ENCODE assay signal across 19 cellular contexts in the genomic region with DNA sequence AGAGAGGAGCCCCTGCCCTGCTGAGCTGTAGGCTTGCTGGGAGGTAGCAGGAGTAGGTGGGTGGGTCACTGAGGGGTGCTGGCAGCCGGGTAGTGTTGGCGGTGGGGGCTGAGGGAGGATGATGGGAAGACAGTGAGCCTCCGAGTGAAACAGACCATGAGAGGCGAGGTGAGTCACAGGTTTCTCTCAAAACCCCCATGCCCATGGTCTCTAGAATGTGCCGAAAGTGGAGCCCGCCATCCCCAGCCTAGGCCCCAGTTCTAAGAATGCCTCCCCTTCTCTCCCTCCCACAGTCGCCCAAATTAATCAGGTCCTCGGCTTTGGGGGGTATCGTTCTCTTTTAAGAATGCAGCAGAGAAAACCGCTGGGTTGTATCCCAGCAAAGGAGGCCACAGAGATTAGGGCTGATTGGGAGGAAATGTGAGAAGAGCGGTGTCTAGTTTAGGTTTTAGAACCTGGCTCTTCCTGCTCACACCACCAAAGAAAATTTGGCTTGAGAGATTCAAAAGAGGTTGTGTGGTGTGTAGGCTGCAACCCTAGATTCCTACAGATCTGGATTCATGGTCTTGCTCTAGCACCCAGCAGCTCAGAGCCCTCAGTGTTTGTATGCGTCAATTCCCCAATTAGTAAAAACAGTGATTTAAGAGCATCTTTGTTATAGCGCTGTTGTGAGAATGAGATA. TPM values are rescaled to one million over a fixed set of nuclear protein-coding genes. Genes with fewer than 3 reads are reported as not detected.
A peak's percentile ranks its signal among the peaks of the same experiment; 100 is the strongest.
DNase-seq lines count a peak whose midpoint lies in the region; ATAC-seq and TF ChIP-seq lines count a peak whose summit lies in the region.
"Had no signal": no experiment of that assay in that cellular context is flagged by ENCODE, and none has a peak within 500 bp of the region (broad histone marks: within the 10 kb centered on the region; RNA-seq: fewer than 3 reads in every experiment).

No MANE protein-coding gene starts in this region.

- no peaks in the 10 kb centered on the region for H3K4me1 ChIP-seq in prostate gland (replicated peaks)

- peak overlapping the region; percentile 39 for H3K27ac Mint-ChIP-seq in activated naive CD8-positive, alpha-beta T cell treated with anti-CD3 and anti-CD28 coated beads for 36 hours
- H3K27ac Mint-ChIP-seq: activated T-helper 1 cell treated with anti-CD3 and anti-CD28 coated beads, Interleukin-12 subunit alpha, Interleukin-12 subunit beta, Interleukin-2, Interleukin-4 antibody, amounts not matched to agents 30 ng/mL and 10 ng/mL and 1 ng/mL, durations not matched to agents 14 hours and 24 hours and 36 hours had no signal

- no peaks in the 10 kb centered on the region for H3K27me3 ChIP-seq in prostate gland (replicated peaks; ENCODE audit: insufficient read depth)

- no peaks in the 10 kb centered on the region for H3K9me3 Mint-ChIP-seq in activated T-cell treated with anti-CD3 and anti-CD28 coated beads, Interleukin-2, amount 50 U/mL, for 4 hours
- H3K9me3 Mint-ChIP-seq in activated naive CD8-positive, alpha-beta T cell treated with anti-CD3 and anti-CD28 coated beads for 36 hours, result no peaks in the 10 kb centered on the region
- H3K9me3 Mint-ChIP-seq: activated T-helper 1 cell treated with anti-CD3 and anti-CD28 coated beads, Interleukin-12 subunit alpha, Interleukin-12 subunit beta, Interleukin-2, Interleukin-4 antibody, amounts not matched to agents 30 ng/mL and 10 ng/mL and 1 ng/mL, durations not matched to agents 14 hours and 24 hours and 36 hours; T-cell had no signal

- no peaks in the 10 kb centered on the region for H3K9me3 ChIP-seq in prostate gland

- no peak for TF ChIP-seq POLR2A in prostate gland (IDR thresholded peaks at IDR 0.05)

- no peaks in the 10 kb centered on the region for H3K27me3 Mint-ChIP-seq in activated T-cell treated with anti-CD3 and anti-CD28 coated beads, Interleukin-2, amount 50 U/mL, for 4 hours (ENCODE audit: low read depth)
- no peaks in the 10 kb centered on the region for H3K27me3 Mint-ChIP-seq in activated naive CD8-positive, alpha-beta T cell treated with anti-CD3 and anti-CD28 coated beads for 36 hours
- H3K27me3 Mint-ChIP-seq: T-cell had no signal

- H3K36me3 Mint-ChIP-seq in activated T-cell treated with anti-CD3 and anti-CD28 coated beads, Interleukin-2, amount 50 U/mL, for 4 hours (ENCODE audit: insufficient read depth), result peaks cover 1% of the 10 kb centered on the region
- H3K36me3 Mint-ChIP-seq in activated naive CD8-positive, alpha-beta T cell treated with anti-CD3 and anti-CD28 coated beads for 36 hours, result no peaks in the 10 kb centered on the region
- H3K36me3 Mint-ChIP-seq: T-cell had no signal

- peaks cover 70% of the 10 kb centered on the region for H3K4me1 Mint-ChIP-seq in activated T-cell treated with anti-CD3 and anti-CD28 coated beads, Interleukin-2, amount 50 U/mL, for 4 hours (ENCODE audit: low read depth)
- peaks cover 67% of the 10 kb centered on the region for H3K4me1 Mint-ChIP-seq in activated naive CD8-positive, alpha-beta T cell treated with anti-CD3 and anti-CD28 coated beads for 36 hours

- WGBS in prostate gland, result 63% methylated on average over 13 of the region's 13 CpGs

- TF ChIP-seq CTCF in prostate gland (IDR thresholded peaks at IDR 0.05), result no peak

- peak; percentile 16 for DNase-seq in activated T-cell treated with anti-CD3 and anti-CD28 coated beads, Interleukin-2, amount 50 U/mL, for 4 hours
- DNase-seq in activated T-cell treated with anti-CD3 and anti-CD28 coated beads, Interleukin-2, amount 50 U/mL, for 1 hour, result no peak
- DNase-seq in activated naive CD8-positive, alpha-beta T cell treated with anti-CD3 and anti-CD28 coated beads for 36 hours, result peak; percentile 50
- peak; percentile 57 for DNase-seq in stimulated activated naive CD8-positive, alpha-beta T cell treated with anti-CD3 and anti-CD28 coated beads, Interleukin-15, Interleukin-2, amounts not matched to agents 100 U/mL and 50 U/mL, for 24 hours
- DNase-seq in prostate gland (ENCODE audit: low spot score), result no peak
- DNase-seq in NCI-H187 (lab: John Stamatoyannopoulos, UW), result no peak
- no peak for DNase-seq in amygdala (lab: John Stamatoyannopoulos, UW)
- DNase-seq: aorta, HCEC 1CT, hippocampal formation, NCI-H1694 treated with DMSO at 0.1 percent for 48 hours, right cardiac atrium, T-cell had no signal

- no peak overlapping the region for H3K4me3 Mint-ChIP-seq in activated T-cell treated with anti-CD3 and anti-CD28 coated beads, Interleukin-2, amount 50 U/mL, for 4 hours
- H3K4me3 Mint-ChIP-seq in activated naive CD8-positive, alpha-beta T cell treated with anti-CD3 and anti-CD28 coated beads for 36 hours, result no peak overlapping the region
- H3K4me3 Mint-ChIP-seq: activated T-helper 1 cell treated with anti-CD3 and anti-CD28 coated beads, Interleukin-12 subunit alpha, Interleukin-12 subunit beta, Interleukin-2, Interleukin-4 antibody, amounts not matched to agents 30 ng/mL and 10 ng/mL and 1 ng/mL, durations not matched to agents 14 hours and 24 hours and 36 hours; T-cell had no signal

- intact Hi-C loops in prostate gland (cut with DNase I), result no loop called here

- no peak overlapping the region for H3K27ac ChIP-seq in prostate gland

- H3K36me3 ChIP-seq in prostate gland, result no peaks in the 10 kb centered on the region

- ATAC-seq in activated T-cell treated with anti-CD3 and anti-CD28 coated beads, Interleukin-2, amount 50 U/mL, for 4 hours, result peak; percentile 39 to 42
- ATAC-seq in HG03432 (IDR thresholded peaks at IDR 0.05; ENCODE audit: unreplicated experiment), result peak; percentile 29
- peak; percentile 44 for ATAC-seq in stimulated activated naive CD8-positive, alpha-beta T cell treated with anti-CD3 and anti-CD28 coated beads, Interleukin-15, Interleukin-2, amounts not matched to agents 100 U/mL and 50 U/mL, for 24 hours
- ATAC-seq: Right ventricle myocardium inferior, T-cell had no signal

- no peak overlapping the region for H3K4me3 ChIP-seq in prostate gland

RNA-seq across cellular contexts. Expression of a gene that starts 27.7 kb away (rescaled TPM):
- under 1 TPM in 1 of 3 donors, not detected in 2; 0.19 TPM for total RNA-seq in activated T-cell treated with anti-CD3 and anti-CD28 coated beads, Interleukin-2, amount 50 U/mL, for 4 hours
- total RNA-seq in activated naive CD8-positive, alpha-beta T cell treated with anti-CD3 and anti-CD28 coated beads for 36 hours, result not detected
- total RNA-seq in prostate gland, result not detected
- total RNA-seq: activated T-helper 1 cell treated with anti-CD3 and anti-CD28 coated beads, Interleukin-12 subunit alpha, Interleukin-12 subunit beta, Interleukin-2, Interleukin-4 antibody, amounts not matched to agents 30 ng/mL and 10 ng/mL and 1 ng/mL, durations not matched to agents 14 hours and 24 hours and 36 hours; aorta; cerebellum; Daoy; right cardiac atrium; Right ventricle myocardium inferior; T-cell; urinary bladder had no signal

RNA-seq across cellular contexts. Expression of a gene that starts 29.5 kb away (rescaled TPM):
- 100 to 1,000 TPM in 1 of 3 donors, 10 to 100 TPM in 2; 38.4 to 111 (median 54.1) TPM for total RNA-seq in activated T-cell treated with anti-CD3 and anti-CD28 coated beads, Interleukin-2, amount 50 U/mL, for 4 hours
- not detected for total RNA-seq in activated naive CD8-positive, alpha-beta T cell treated with anti-CD3 and anti-CD28 coated beads for 36 hours
- total RNA-seq in prostate gland, result not detected
- total RNA-seq: Daoy had no signal

RNA-seq across cellular contexts. Expression of a gene that starts 58.1 kb away (rescaled TPM):
- total RNA-seq in activated T-cell treated with anti-CD3 and anti-CD28 coated beads, Interleukin-2, amount 50 U/mL, for 4 hours, result 100 to 1,000 TPM in 2 of 3 donors, 10 to 100 TPM in 1; 98.2 to 136 (median 135) TPM
- total RNA-seq in activated naive CD8-positive, alpha-beta T cell treated with anti-CD3 and anti-CD28 coated beads for 36 hours, result 10 to 100 TPM; 53.5 to 57.8 TPM
- 10 to 100 TPM; 27.1 to 67.0 TPM for total RNA-seq in prostate gland

Comparison
In these comparisons a context has a peak if more than half of its experiments do, and no peak if none do; other contexts are left out.
1. DNase-seq: peak in activated T-cell treated with anti-CD3 and anti-CD28 coated beads, Interleukin-2, amount 50 U/mL, for 4 hours (single experiment), activated naive CD8-positive, alpha-beta T cell treated with anti-CD3 and anti-CD28 coated beads for 36 hours (single experiment) and stimulated activated naive CD8-positive, alpha-beta T cell treated with anti-CD3 and anti-CD28 coated beads, Interleukin-15, Interleukin-2, amounts not matched to agents 100 U/mL and 50 U/mL, for 24 hours (single experiment); none in activated T-cell treated with anti-CD3 and anti-CD28 coated beads, Interleukin-2, amount 50 U/mL, for 1 hour (single experiment), prostate gland (single experiment), NCI-H187 (0 of 2) and amygdala (0 of 56).
2. RNA of a gene that starts 29.5 kb away (total RNA-seq): 38.4 to 111 TPM in activated T-cell treated with anti-CD3 and anti-CD28 coated beads, Interleukin-2, amount 50 U/mL, for 4 hours; not detected in prostate gland and not detected in activated naive CD8-positive, alpha-beta T cell treated with anti-CD3 and anti-CD28 coated beads for 36 hours; every median in the first group is over 10 times any median in the second.
3. Peak in every context shown above with its lines, with median percentiles within 50 percentile points of each other: ATAC-seq.